ENCODE assay signal across 1 cellular context in genomic region chr22:45318168-45318557, GRCh38.
TF ChIP-seq lines count a peak whose summit lies in the region.

No MANE protein-coding gene starts in this region.

TF ChIP-seq in GM12878, 131 proteins besides CTCF, POLR2A, EP300 and RAD21 (continued from another document and continues in another):
- TF ChIP-seq, protein P1, sequence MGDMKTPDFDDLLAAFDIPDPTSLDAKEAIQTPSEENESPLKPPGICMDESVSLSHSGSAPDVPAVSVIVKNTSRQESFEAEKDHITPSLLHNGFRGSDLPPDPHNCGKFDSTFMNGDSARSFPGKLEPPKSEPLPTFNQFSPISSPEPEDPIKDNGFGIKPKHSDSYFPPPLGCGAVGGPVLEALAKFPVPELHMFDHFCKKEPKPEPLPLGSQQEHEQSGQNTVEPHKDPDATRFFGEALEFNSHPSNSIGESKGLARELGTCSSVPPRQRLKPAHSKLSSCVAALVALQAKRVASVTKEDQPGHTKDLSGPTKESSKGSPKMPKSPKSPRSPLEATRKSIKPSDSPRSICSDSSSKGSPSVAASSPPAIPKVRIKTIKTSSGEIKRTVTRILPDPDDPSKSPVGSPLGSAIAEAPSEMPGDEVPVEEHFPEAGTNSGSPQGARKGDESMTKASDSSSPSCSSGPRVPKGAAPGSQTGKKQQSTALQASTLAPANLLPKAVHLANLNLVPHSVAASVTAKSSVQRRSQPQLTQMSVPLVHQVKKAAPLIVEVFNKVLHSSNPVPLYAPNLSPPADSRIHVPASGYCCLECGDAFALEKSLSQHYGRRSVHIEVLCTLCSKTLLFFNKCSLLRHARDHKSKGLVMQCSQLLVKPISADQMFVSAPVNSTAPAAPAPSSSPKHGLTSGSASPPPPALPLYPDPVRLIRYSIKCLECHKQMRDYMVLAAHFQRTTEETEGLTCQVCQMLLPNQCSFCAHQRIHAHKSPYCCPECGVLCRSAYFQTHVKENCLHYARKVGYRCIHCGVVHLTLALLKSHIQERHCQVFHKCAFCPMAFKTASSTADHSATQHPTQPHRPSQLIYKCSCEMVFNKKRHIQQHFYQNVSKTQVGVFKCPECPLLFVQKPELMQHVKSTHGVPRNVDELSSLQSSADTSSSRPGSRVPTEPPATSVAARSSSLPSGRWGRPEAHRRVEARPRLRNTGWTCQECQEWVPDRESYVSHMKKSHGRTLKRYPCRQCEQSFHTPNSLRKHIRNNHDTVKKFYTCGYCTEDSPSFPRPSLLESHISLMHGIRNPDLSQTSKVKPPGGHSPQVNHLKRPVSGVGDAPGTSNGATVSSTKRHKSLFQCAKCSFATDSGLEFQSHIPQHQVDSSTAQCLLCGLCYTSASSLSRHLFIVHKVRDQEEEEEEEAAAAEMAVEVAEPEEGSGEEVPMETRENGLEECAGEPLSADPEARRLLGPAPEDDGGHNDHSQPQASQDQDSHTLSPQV (IDR thresholded peaks at IDR 0.05): no peak
- TF ChIP-seq, protein P2, sequence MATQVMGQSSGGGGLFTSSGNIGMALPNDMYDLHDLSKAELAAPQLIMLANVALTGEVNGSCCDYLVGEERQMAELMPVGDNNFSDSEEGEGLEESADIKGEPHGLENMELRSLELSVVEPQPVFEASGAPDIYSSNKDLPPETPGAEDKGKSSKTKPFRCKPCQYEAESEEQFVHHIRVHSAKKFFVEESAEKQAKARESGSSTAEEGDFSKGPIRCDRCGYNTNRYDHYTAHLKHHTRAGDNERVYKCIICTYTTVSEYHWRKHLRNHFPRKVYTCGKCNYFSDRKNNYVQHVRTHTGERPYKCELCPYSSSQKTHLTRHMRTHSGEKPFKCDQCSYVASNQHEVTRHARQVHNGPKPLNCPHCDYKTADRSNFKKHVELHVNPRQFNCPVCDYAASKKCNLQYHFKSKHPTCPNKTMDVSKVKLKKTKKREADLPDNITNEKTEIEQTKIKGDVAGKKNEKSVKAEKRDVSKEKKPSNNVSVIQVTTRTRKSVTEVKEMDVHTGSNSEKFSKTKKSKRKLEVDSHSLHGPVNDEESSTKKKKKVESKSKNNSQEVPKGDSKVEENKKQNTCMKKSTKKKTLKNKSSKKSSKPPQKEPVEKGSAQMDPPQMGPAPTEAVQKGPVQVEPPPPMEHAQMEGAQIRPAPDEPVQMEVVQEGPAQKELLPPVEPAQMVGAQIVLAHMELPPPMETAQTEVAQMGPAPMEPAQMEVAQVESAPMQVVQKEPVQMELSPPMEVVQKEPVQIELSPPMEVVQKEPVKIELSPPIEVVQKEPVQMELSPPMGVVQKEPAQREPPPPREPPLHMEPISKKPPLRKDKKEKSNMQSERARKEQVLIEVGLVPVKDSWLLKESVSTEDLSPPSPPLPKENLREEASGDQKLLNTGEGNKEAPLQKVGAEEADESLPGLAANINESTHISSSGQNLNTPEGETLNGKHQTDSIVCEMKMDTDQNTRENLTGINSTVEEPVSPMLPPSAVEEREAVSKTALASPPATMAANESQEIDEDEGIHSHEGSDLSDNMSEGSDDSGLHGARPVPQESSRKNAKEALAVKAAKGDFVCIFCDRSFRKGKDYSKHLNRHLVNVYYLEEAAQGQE (IDR thresholded peaks at IDR 0.05; ENCODE audit: low read depth, low read length): no peak
- TF ChIP-seq, protein P3, sequence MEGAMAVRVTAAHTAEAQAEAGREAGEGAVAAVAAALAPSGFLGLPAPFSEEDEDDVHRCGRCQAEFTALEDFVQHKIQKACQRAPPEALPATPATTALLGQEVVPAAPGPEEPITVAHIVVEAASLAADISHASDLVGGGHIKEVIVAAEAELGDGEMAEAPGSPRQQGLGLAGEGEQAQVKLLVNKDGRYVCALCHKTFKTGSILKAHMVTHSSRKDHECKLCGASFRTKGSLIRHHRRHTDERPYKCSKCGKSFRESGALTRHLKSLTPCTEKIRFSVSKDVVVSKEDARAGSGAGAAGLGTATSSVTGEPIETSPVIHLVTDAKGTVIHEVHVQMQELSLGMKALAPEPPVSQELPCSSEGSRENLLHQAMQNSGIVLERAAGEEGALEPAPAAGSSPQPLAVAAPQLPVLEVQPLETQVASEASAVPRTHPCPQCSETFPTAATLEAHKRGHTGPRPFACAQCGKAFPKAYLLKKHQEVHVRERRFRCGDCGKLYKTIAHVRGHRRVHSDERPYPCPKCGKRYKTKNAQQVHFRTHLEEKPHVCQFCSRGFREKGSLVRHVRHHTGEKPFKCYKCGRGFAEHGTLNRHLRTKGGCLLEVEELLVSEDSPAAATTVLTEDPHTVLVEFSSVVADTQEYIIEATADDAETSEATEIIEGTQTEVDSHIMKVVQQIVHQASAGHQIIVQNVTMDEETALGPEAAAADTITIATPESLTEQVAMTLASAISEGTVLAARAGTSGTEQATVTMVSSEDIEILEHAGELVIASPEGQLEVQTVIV (IDR thresholded peaks at IDR 0.05; ENCODE audit: borderline replicate concordance, partially characterized antibody): no peak
- TF ChIP-seq IRF3 (IDR thresholded peaks at IDR 0.05): no peak
- no peak for TF ChIP-seq SMARCA5 (IDR thresholded peaks at IDR 0.05)
- TF ChIP-seq MTA2 (IDR thresholded peaks at IDR 0.05; ENCODE audit: low read depth): no peak
- no peak for TF ChIP-seq MTA3 (IDR thresholded peaks at IDR 0.05; ENCODE audit: borderline replicate concordance, low read length)
- TF ChIP-seq, protein P4, sequence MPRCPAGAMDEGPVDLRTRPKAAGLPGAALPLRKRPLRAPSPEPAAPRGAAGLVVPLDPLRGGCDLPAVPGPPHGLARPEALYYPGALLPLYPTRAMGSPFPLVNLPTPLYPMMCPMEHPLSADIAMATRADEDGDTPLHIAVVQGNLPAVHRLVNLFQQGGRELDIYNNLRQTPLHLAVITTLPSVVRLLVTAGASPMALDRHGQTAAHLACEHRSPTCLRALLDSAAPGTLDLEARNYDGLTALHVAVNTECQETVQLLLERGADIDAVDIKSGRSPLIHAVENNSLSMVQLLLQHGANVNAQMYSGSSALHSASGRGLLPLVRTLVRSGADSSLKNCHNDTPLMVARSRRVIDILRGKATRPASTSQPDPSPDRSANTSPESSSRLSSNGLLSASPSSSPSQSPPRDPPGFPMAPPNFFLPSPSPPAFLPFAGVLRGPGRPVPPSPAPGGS (IDR thresholded peaks at IDR 0.05; ENCODE audit: borderline replicate concordance, insufficient read depth, low read depth, low read length, poor library complexity, severe bottlenecking): no peak
- no peak for TF ChIP-seq LARP7 (IDR thresholded peaks at IDR 0.05)
- 0 out of 2 replicates have a peak, but pooled peaks have one; percentile 23 for TF ChIP-seq RCOR1 (conservative IDR thresholded peaks at IDR 0.05; ENCODE audit: low read depth, low read length)
- TF ChIP-seq CREM (IDR thresholded peaks at IDR 0.05; ENCODE audit: low read depth): peak; percentile 76
- TF ChIP-seq HCFC1 (IDR thresholded peaks at IDR 0.05; ENCODE audit: low read length): no peak
- no peak for TF ChIP-seq BHLHE40 (IDR thresholded peaks at IDR 0.05; ENCODE audit: borderline replicate concordance in 1 of 2, low read depth in 2 of 2, low read length in 1 of 2)
- peak; percentile 89 for TF ChIP-seq CREB1 (IDR thresholded peaks at IDR 0.05; ENCODE audit: low read depth)
- peak; percentile 84 for TF ChIP-seq ZNF384 (IDR thresholded peaks at IDR 0.05; ENCODE audit: borderline replicate concordance, low read depth, low read length)
- TF ChIP-seq RELB (IDR thresholded peaks at IDR 0.05; ENCODE audit: low read depth): no peak
- TF ChIP-seq GABPA (IDR thresholded peaks at IDR 0.05; ENCODE audit: low read depth): no peak; the same call in 1 of the 2 replicates
- TF ChIP-seq SMAD1 (IDR thresholded peaks at IDR 0.05; ENCODE audit: low read depth, partially characterized antibody): peak; percentile 56
- no peak for TF ChIP-seq FOXK2 (IDR thresholded peaks at IDR 0.05)
- no peak for TF ChIP-seq MEF2A (IDR thresholded peaks at IDR 0.05; ENCODE audit: insufficient read depth, low read depth, low read length)
- no peak for TF ChIP-seq NRF1 (conservative IDR thresholded peaks at IDR 0.05; ENCODE audit: low read depth, low read length)
- no peak for TF ChIP-seq NR2C2 (IDR thresholded peaks at IDR 0.05; ENCODE audit: borderline replicate concordance, control insufficient read depth, insufficient read length, low read depth)
- TF ChIP-seq POLR2AphosphoS5 (IDR thresholded peaks at IDR 0.05; ENCODE audit: low read length): no peak; the same call in 1 of the 2 replicates
- TF ChIP-seq CHD2 (IDR thresholded peaks at IDR 0.05; ENCODE audit: borderline replicate concordance, low read depth, low read length): no peak
- no peak for TF ChIP-seq KAT2A (conservative IDR thresholded peaks at IDR 0.05; ENCODE audit: control insufficient read depth, low read depth, low read length)
- no peak for TF ChIP-seq EZH2 (IDR thresholded peaks at IDR 0.05; ENCODE audit: borderline replicate concordance, control insufficient read depth, low read depth, low read length)
- TF ChIP-seq STAT3 (IDR thresholded peaks at IDR 0.05; ENCODE audit: low read depth, low read length): no peak
- no peak for TF ChIP-seq IRF4 (IDR thresholded peaks at IDR 0.05; ENCODE audit: low read depth, low read length)
- no peak for TF ChIP-seq JUND (IDR thresholded peaks at IDR 0.05; ENCODE audit: low read depth, low read length)
- TF ChIP-seq ZNF274 (IDR thresholded peaks at IDR 0.05; ENCODE audit: insufficient read depth, insufficient read length): no peak
- no peak for TF ChIP-seq ZNF622 (IDR thresholded peaks at IDR 0.05)
- no peak for TF ChIP-seq EED (IDR thresholded peaks at IDR 0.05; ENCODE audit: low read depth)
- no peak for TF ChIP-seq TAF1 (IDR thresholded peaks at IDR 0.05; ENCODE audit: borderline replicate concordance, low read depth, low read length)
- no peak for TF ChIP-seq ZNF207 (IDR thresholded peaks at IDR 0.05; ENCODE audit: borderline replicate concordance)
- TF ChIP-seq, protein P5, sequence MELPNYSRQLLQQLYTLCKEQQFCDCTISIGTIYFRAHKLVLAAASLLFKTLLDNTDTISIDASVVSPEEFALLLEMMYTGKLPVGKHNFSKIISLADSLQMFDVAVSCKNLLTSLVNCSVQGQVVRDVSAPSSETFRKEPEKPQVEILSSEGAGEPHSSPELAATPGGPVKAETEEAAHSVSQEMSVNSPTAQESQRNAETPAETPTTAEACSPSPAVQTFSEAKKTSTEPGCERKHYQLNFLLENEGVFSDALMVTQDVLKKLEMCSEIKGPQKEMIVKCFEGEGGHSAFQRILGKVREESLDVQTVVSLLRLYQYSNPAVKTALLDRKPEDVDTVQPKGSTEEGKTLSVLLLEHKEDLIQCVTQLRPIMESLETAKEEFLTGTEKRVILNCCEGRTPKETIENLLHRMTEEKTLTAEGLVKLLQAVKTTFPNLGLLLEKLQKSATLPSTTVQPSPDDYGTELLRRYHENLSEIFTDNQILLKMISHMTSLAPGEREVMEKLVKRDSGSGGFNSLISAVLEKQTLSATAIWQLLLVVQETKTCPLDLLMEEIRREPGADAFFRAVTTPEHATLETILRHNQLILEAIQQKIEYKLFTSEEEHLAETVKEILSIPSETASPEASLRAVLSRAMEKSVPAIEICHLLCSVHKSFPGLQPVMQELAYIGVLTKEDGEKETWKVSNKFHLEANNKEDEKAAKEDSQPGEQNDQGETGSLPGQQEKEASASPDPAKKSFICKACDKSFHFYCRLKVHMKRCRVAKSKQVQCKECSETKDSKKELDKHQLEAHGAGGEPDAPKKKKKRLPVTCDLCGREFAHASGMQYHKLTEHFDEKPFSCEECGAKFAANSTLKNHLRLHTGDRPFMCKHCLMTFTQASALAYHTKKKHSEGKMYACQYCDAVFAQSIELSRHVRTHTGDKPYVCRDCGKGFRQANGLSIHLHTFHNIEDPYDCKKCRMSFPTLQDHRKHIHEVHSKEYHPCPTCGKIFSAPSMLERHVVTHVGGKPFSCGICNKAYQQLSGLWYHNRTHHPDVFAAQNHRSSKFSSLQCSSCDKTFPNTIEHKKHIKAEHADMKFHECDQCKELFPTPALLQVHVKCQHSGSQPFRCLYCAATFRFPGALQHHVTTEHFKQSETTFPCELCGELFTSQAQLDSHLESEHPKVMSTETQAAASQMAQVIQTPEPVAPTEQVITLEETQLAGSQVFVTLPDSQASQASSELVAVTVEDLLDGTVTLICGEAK (IDR thresholded peaks at IDR 0.05; ENCODE audit: borderline replicate concordance): no peak
- TF ChIP-seq HDGF (IDR thresholded peaks at IDR 0.05): 0 out of 2 replicates have a peak, but pooled peaks have one; percentile 17
- TF ChIP-seq SP1 (IDR thresholded peaks at IDR 0.05; ENCODE audit: low read depth, low read length): no peak
- TF ChIP-seq DPF2 (IDR thresholded peaks at IDR 0.05): no peak
- TF ChIP-seq RFX5 (IDR thresholded peaks at IDR 0.05; ENCODE audit: low read depth, low read length): peak; percentile 93
- TF ChIP-seq TBL1XR1 (IDR thresholded peaks at IDR 0.05; ENCODE audit: low read depth, low read length): no peak
- no peak for TF ChIP-seq BACH1 (IDR thresholded peaks at IDR 0.05; ENCODE audit: borderline replicate concordance)
- TF ChIP-seq USF1 (IDR thresholded peaks at IDR 0.05; ENCODE audit: borderline replicate concordance, extremely low read length, insufficient read depth, low read depth, low read length): no peak
- TF ChIP-seq JUNB (IDR thresholded peaks at IDR 0.05): no peak
- TF ChIP-seq MAX (IDR thresholded peaks at IDR 0.05; ENCODE audit: low read depth, low read length): no peak
